ENCODE assay signal across 9 cellular contexts in the genomic region with DNA sequence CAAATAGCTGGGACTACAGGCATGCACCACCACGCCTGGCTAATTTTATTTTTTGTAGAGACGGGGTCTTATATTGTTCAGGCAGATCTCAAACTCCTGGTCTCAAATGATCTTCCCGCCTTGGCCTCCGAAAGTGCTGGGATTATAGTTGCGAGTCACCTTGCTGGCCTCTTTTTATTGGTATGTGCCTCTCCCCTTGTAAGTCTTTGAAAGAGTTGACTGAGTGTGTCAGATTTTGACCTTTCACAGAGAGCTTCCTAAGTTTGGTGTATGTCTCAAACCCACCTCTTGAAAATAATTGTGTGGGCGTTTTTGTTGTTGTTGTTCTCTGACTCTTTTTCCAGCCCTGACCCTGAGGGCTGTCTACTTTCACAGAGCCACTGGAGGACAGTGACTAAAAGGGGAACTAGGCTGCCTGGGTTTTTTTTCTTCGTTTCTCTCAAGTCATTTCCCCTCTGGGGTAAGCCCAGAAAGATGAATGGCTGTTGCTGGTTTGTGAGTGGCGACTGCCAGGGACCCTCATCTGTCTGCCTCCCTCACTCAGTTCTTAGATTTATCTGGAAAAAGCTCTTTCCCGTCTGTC.
DNase-seq lines count a peak whose midpoint lies in the region; ATAC-seq, FAIRE-seq and TF ChIP-seq lines count a peak whose summit lies in the region.
"Had no signal": no experiment of that assay in that cellular context is flagged by ENCODE, and none has a peak within 500 bp of the region (broad histone marks: within the 10 kb centered on the region; RNA-seq: fewer than 3 reads in every experiment).

No MANE protein-coding gene starts in this region.

- no peaks in the 10 kb centered on the region for H3K4me1 Mint-ChIP-seq in MCF 10A (ENCODE audit: insufficient read depth, unreplicated experiment)

- H3K23ac ChIP-seq in neuronal stem cell (ENCODE audit: low read depth, low read length, poor library complexity) = no peak overlapping the region

- H3K27ac Mint-ChIP-seq in MCF 10A (ENCODE audit: low read depth, unreplicated experiment) = no peak overlapping the region

- H3K4me3 Mint-ChIP-seq in MCF 10A (ENCODE audit: unreplicated experiment) = no peak overlapping the region

- ATAC-seq in HG03103 (IDR thresholded peaks at IDR 0.05; ENCODE audit: low read depth, unreplicated experiment) = peak; percentile 64
- ATAC-seq in GM12878 = peak; percentile 89
- no peak for ATAC-seq in GM21737 (IDR thresholded peaks at IDR 0.05; ENCODE audit: unreplicated experiment)

- H3K4me1 ChIP-seq in breast epithelium (no peaks in the 10 kb centered on the region), GM12878 (ENCODE audit: control insufficient read depth, insufficient read depth, low read length) (peaks cover 10% of the 10 kb centered on the region; the same call in 1 of the 2 replicates), transverse colon (peaks cover 12 to 17% (median 13%) of the 10 kb centered on the region in 4 donors), neuronal stem cell (ENCODE audit: control insufficient read depth in 2 of 2, insufficient read depth in 1 of 2, low read depth in 1 of 2, low read length in 2 of 2) (peaks cover 0 to 7% of the 10 kb centered on the region in 2 donors)

- WGBS in GM12878 (ENCODE audit: insufficient coverage, insufficient replicate concordance, low lambda C conversion rate, missing lambda C conversion rate) = 36% methylated on average over 9 of the region's 9 CpGs
- WGBS in transverse colon (ENCODE audit: low coverage in 1 of 2), 2 donors = 43 to 60% methylated on average over 5 to 9 of the region's 9 CpGs
- no CpG with 5 or more reads among the region's 9 CpGs for WGBS in neuronal stem cell (ENCODE audit: extremely low coverage in 2 of 2, insufficient read length in 2 of 2, insufficient replicate concordance in 1 of 2), 2 donors

- no peaks in the 10 kb centered on the region for H3K79me2 ChIP-seq in GM12878 (ENCODE audit: control insufficient read depth, insufficient read depth, low read length)

- H3K18ac ChIP-seq in neuronal stem cell (ENCODE audit: low read length) = no peak overlapping the region

- no peak overlapping the region for H4K8ac ChIP-seq in neuronal stem cell (ENCODE audit: low read depth, low read length)

- H3K27me3 ChIP-seq in breast epithelium = no peaks in the 10 kb centered on the region
- H3K27me3 ChIP-seq in GM12878 (replicated peaks in 1 of 2; ENCODE audit: control insufficient read depth in 2 of 2, insufficient read depth in 2 of 2, low read length in 1 of 2) = no peaks in the 10 kb centered on the region
- H3K27me3 ChIP-seq in transverse colon = no peaks in the 10 kb centered on the region
- H3K27me3 ChIP-seq in neuronal stem cell (ENCODE audit: control insufficient read depth in 3 of 3, insufficient read depth in 3 of 3, low read depth in 1 of 3, low read length in 3 of 3) = no peaks in the 10 kb centered on the region
- H3K27me3 ChIP-seq: adrenal gland had no signal

- peak; percentile 4 for DNase-seq in MCF 10A (ENCODE audit: unreplicated experiment)
- no peak for DNase-seq in breast epithelium (ENCODE audit: low spot score in 2 of 2)
- peak; percentile 58 for DNase-seq in GM12878 (ENCODE audit: low read depth, low spot score)
- no peak for DNase-seq in transverse colon
- DNase-seq in neuronal stem cell (ENCODE audit: low spot score) = no peak
- no peak for DNase-seq in NCI-H2227 (lab: John Stamatoyannopoulos, UW; ENCODE audit: unreplicated experiment)
- DNase-seq: adrenal gland had no signal

- TF ChIP-seq RAD21 in GM12878 (IDR thresholded peaks at IDR 0.05; ENCODE audit: insufficient read depth, low read depth, low read length) = peak; percentile 40; the same call in 1 of the 2 replicates

- no peak overlapping the region for H2BK5ac ChIP-seq in neuronal stem cell (ENCODE audit: low read length)

- peak; percentile 89 for FAIRE-seq in GM12878 (lab: Jason Lieb, UNC)

- H3K27ac ChIP-seq in breast epithelium = no peak overlapping the region
- H3K27ac ChIP-seq in GM12878 (ENCODE audit: control insufficient read depth, insufficient read depth) = no peak overlapping the region
- peak overlapping the region; percentile 7 to 62 (median 18) for H3K27ac ChIP-seq in transverse colon
- H3K27ac ChIP-seq in neuronal stem cell (replicated peaks; ENCODE audit: low read length) = no peak overlapping the region

- H3K14ac ChIP-seq in neuronal stem cell (ENCODE audit: low read length) = no peak overlapping the region

- H3K9ac ChIP-seq in GM12878 (ENCODE audit: control insufficient read depth, insufficient read depth, low read length) = no peak overlapping the region
- no peak overlapping the region for H3K9ac ChIP-seq in neuronal stem cell (ENCODE audit: low read depth, low read length, poor library complexity)

- H2BK12ac ChIP-seq in neuronal stem cell (ENCODE audit: low read length) = no peak overlapping the region

- in situ Hi-C loops in GM12878 (cut with MboI) = no loop called here
- in situ Hi-C loops in transverse colon (cut with MboI; ENCODE audit: low pct_ligation_motif_present in 1 of 4, low pct_unique_long_range_greater_than_20kb in 1 of 4, low sequenced_read_pairs in 3 of 4) = no loop called here

- RAD21 ChIA-PET in GM12878 (lab: Charles Lee; ENCODE audit: unreplicated experiment) = interaction anchor here (0.7 to 1.8 kb wide), 4 partner anchors 12 to 188 kb away, joined by 3 to 4 read pairs (median 3); no protein-coding TSS in a partner anchor

- H4K20me1 ChIP-seq in GM12878 (ENCODE audit: control insufficient read depth, insufficient read depth) = no peaks in the 10 kb centered on the region

- intact Hi-C loops in MCF 10A (cut with micrococcal nuclease) (no loop called here), breast epithelium (cut with DNase I; ENCODE audit: low total_unique reads) (no loop called here), GM12878 (cut with micrococcal nuclease; ENCODE audit: unreplicated experiment) (no loop called here), transverse colon (cut with DNase I; ENCODE audit: low total_unique reads) (no loop called here)

- no peak overlapping the region for H4K91ac ChIP-seq in neuronal stem cell (ENCODE audit: low read depth, low read length, poor library complexity)

- TF ChIP-seq CTCF in MCF 10A (IDR thresholded peaks at IDR 0.05; ENCODE audit: unreplicated experiment) (no peak), breast epithelium (IDR thresholded peaks at IDR 0.05) (no peak), GM12878 (IDR thresholded peaks at IDR 0.05 in 2 of 3, conservative IDR thresholded peaks at IDR 0.05 in 1 of 3; ENCODE audit: control insufficient read depth in 2 of 3, extremely low read depth in 1 of 3, insufficient read depth in 1 of 3, low read depth in 3 of 3, low read length in 3 of 3) (peak in 1 of 3 experiments; percentile 6; a peak in 1 of 6 replicates), transverse colon (IDR thresholded peaks at IDR 0.05) (no peak)

- TF ChIP-seq POLR2A in breast epithelium (IDR thresholded peaks at IDR 0.05) (no peak), GM12878 (IDR thresholded peaks at IDR 0.05; ENCODE audit: low read depth, low read length) (no peak), transverse colon (IDR thresholded peaks at IDR 0.05) (no peak)

- no peak overlapping the region for H2BK15ac ChIP-seq in neuronal stem cell (ENCODE audit: low read length)

- H3K9me3 Mint-ChIP-seq in MCF 10A (ENCODE audit: unreplicated experiment) = no peaks in the 10 kb centered on the region

- H3K4ac ChIP-seq in neuronal stem cell (ENCODE audit: low read length) = no peak overlapping the region

- no peaks in the 10 kb centered on the region for H3K36me3 ChIP-seq in breast epithelium
- no peaks in the 10 kb centered on the region for H3K36me3 ChIP-seq in GM12878 (ENCODE audit: control insufficient read depth in 2 of 2, insufficient read depth in 2 of 2, low read length in 1 of 2)
- H3K36me3 ChIP-seq in transverse colon = no peaks in the 10 kb centered on the region
- H3K36me3 ChIP-seq in neuronal stem cell (replicated peaks in 1 of 2; ENCODE audit: control insufficient read depth in 2 of 2, insufficient read depth in 2 of 2, low read length in 2 of 2) = no peaks in the 10 kb centered on the region
- H3K36me3 ChIP-seq: adrenal gland had no signal

- SMC1A ChIA-PET in GM12878 (lab: Charles Lee; ENCODE audit: uncharacterized antibody, unreplicated experiment) = interaction anchor here (0.8 to 2.0 kb wide), 6 partner anchors 9 to 497 kb away, joined by 3 to 13 read pairs (median 4); no protein-coding TSS in a partner anchor

- H3K4me3 ChIP-seq in breast epithelium (no peak overlapping the region), GM12878 (no peak overlapping the region), transverse colon (no peak overlapping the region), neuronal stem cell (ENCODE audit: low read length in 2 of 2) (no peak overlapping the region)
- H3K4me3 ChIP-seq: adrenal gland had no signal

- POLR2A ChIA-PET in MCF 10A (lab: Yijun Ruan, JAX) (no interaction called here), GM12878 (lab: Charles Lee) (interaction anchor here (0.6 to 0.8 kb wide), 2 partner anchors 11 to 1000 kb away, joined by 3 read pairs; no protein-coding TSS in a partner anchor)

- no peaks in the 10 kb centered on the region for H3K36me3 Mint-ChIP-seq in MCF 10A (ENCODE audit: insufficient read depth, unreplicated experiment)

- H2AFZ ChIP-seq in GM12878 (ENCODE audit: control insufficient read depth, low read depth, low read length) = no peak overlapping the region
- no peak overlapping the region for H2AFZ ChIP-seq in neuronal stem cell (ENCODE audit: low read length)

- H3K9me3 ChIP-seq in breast epithelium = peaks cover 0 to 10% of the 10 kb centered on the region in 2 donors
- H3K9me3 ChIP-seq in GM12878 (replicated peaks; ENCODE audit: control insufficient read depth, insufficient read depth, low read length) = no peaks in the 10 kb centered on the region; the same call in 2 of the 3 replicates
- no peaks in the 10 kb centered on the region for H3K9me3 ChIP-seq in transverse colon
- H3K9me3 ChIP-seq in neuronal stem cell (replicated peaks in 1 of 2; ENCODE audit: control insufficient read depth in 2 of 2, insufficient read depth in 1 of 2, low read depth in 1 of 2, low read length in 2 of 2) = peaks cover 0 to 4% of the 10 kb centered on the region in 2 donors
- H3K9me3 ChIP-seq: adrenal gland had no signal

- no peaks in the 10 kb centered on the region for H3K79me1 ChIP-seq in neuronal stem cell (ENCODE audit: low read depth, low read length)

- H2AK5ac ChIP-seq in neuronal stem cell (ENCODE audit: low read depth, low read length) = no peak overlapping the region

- TF ChIP-seq EP300 in GM12878 (IDR thresholded peaks at IDR 0.05; ENCODE audit: borderline replicate concordance in 1 of 2, control insufficient read depth in 1 of 2, low read depth in 2 of 2, low read length in 2 of 2) = peak in 1 of 2 experiments; percentile 35; a peak in 1 of 4 replicates
- no peak for TF ChIP-seq EP300 in transverse colon (IDR thresholded peaks at IDR 0.05; ENCODE audit: low read depth)

- no peaks in the 10 kb centered on the region for H3K27me3 Mint-ChIP-seq in MCF 10A (ENCODE audit: insufficient read depth, unreplicated experiment)

- no peak overlapping the region for H2BK120ac ChIP-seq in neuronal stem cell (ENCODE audit: low read depth, low read length)

- CTCF ChIA-PET in MCF 10A (lab: Yijun Ruan, JAX) (interaction anchor here (0.5 to 2.0 kb wide), 3 partner anchors 9 to 1203 kb away, joined by 3 to 4 read pairs (median 4); no protein-coding TSS in a partner anchor), GM12878 (lab: Yijun Ruan, JAX) (interaction anchor here (0.9 to 1.1 kb wide), 3 partner anchors 10 to 798 kb away, joined by 3 read pairs; no protein-coding TSS in a partner anchor)

- no TSS peak for BruUV-seq in MCF 10A (replicated peaks; lab: Mats Ljungman, UMichigan)
- no TSS peak for BruUV-seq in GM12878 (replicated peaks; lab: Mats Ljungman, UMichigan)

- H3K4me2 ChIP-seq in GM12878 (ENCODE audit: control insufficient read depth, insufficient read depth) (peak overlapping the region; percentile 20; the same call in 1 of the 2 replicates), neuronal stem cell (ENCODE audit: insufficient read depth, low read length, poor library complexity, severe bottlenecking) (no peak overlapping the region)

Comparison
In these comparisons a context has a peak if more than half of its experiments do, and no peak if none do; other contexts are left out.
1. DNase-seq: peak in MCF 10A (single experiment) and GM12878 (single experiment); none in breast epithelium (0 of 2), transverse colon (single experiment), neuronal stem cell (single experiment) and NCI-H2227 (single experiment).
2. H3K27ac ChIP-seq: peak in transverse colon (4 of 4); none in breast epithelium (0 of 2), GM12878 (single experiment) and neuronal stem cell (single experiment).